ENCODE assay signal across 10 cellular contexts in genomic region chr12:50101663-50102062, GRCh38. TPM values are rescaled to one million over a fixed set of nuclear protein-coding genes. Genes with fewer than 3 reads are reported as not detected.
DNase-seq lines count a peak whose midpoint lies in the region; ATAC-seq, FAIRE-seq and TF ChIP-seq lines count a peak whose summit lies in the region.
"Had no signal": no experiment of that assay in that cellular context is flagged by ENCODE, and none has a peak within 500 bp of the region (broad histone marks: within the 10 kb centered on the region; RNA-seq: fewer than 3 reads in every experiment).

No MANE protein-coding gene starts in this region.

- no peak overlapping the region for H3K27ac ChIP-seq in HCT116 (ENCODE audit: low read depth, low read length)
- H3K27ac ChIP-seq in aorta (ENCODE audit: low read depth in 1 of 2, low read length in 2 of 2): no peak overlapping the region

- no peak overlapping the region for H3K4me3 Mint-ChIP-seq in WTC11

- H3K4me1 Mint-ChIP-seq in WTC11: peaks cover 30% of the 10 kb centered on the region

- peak; percentile 63 for FAIRE-seq in A204.1 (lab: Jason Lieb, UNC)
- FAIRE-seq: colon had no signal

- peak; percentile 48 for ATAC-seq in HCT116
- peak; percentile 79 for ATAC-seq in WTC11
- no peak for ATAC-seq in HG03045 (IDR thresholded peaks at IDR 0.05; ENCODE audit: unreplicated experiment)
- ATAC-seq in aorta (ENCODE audit: low FRiP score): no peak

- H3K27me3 ChIP-seq in HCT116 (ENCODE audit: insufficient read depth, low read length) (no peaks in the 10 kb centered on the region), aorta (ENCODE audit: control insufficient read depth in 1 of 2, insufficient read depth in 2 of 2, low read length in 1 of 2) (no peaks in the 10 kb centered on the region)

- no peaks in the 10 kb centered on the region for H4K20me1 ChIP-seq in HCT116 (ENCODE audit: insufficient read depth)

- intact Hi-C loops in HCT116 (cut with micrococcal nuclease): no loop called here
- intact Hi-C loops in aorta (cut with DNase I): no loop called here

- peaks cover 10 to 13% of the 10 kb centered on the region in 2 experiments for H3K4me1 ChIP-seq in HCT116 (ENCODE audit: control insufficient read depth in 1 of 2, insufficient read depth in 2 of 2, low read length in 2 of 2)
- no peaks in the 10 kb centered on the region for H3K4me1 ChIP-seq in aorta (ENCODE audit: control insufficient read depth in 1 of 2, insufficient read depth in 2 of 2, low read length in 2 of 2)

- H3K9ac ChIP-seq in HCT116 (ENCODE audit: low read length): no peak overlapping the region

- no peak overlapping the region for H3K4me3 ChIP-seq in HCT116 (replicated peaks in 1 of 2; ENCODE audit: low read depth in 1 of 2, low read length in 2 of 2)
- H3K4me3 ChIP-seq in aorta (ENCODE audit: low read length in 2 of 2): no peak overlapping the region

- DNase-seq in HCT116 (ENCODE audit: low read depth, low spot score): peak; percentile 27
- peak; percentile 32 for DNase-seq in WTC11 (ENCODE audit: low spot score)
- DNase-seq in iris pigment epithelial cell (ENCODE audit: low read depth): peak; percentile 56
- no peak for DNase-seq in activated effector memory CD4-positive, alpha-beta T cell treated with anti-CD3 and anti-CD28 coated beads, Interleukin-2, amount 50 U/mL, for 16 hours
- DNase-seq in SK-N-DZ (ENCODE audit: low spot score): no peak
- DNase-seq in aorta: no peak
- DNase-seq: NCI-H524 treated with DMSO at 0.1 percent for 48 hours had no signal

- RAD21 ChIA-PET in HCT116 (lab: Charles Lee; ENCODE audit: low non-redundant PET in 1 of 2, low total read pairs in 2 of 2, uncharacterized antibody in 2 of 2, unreplicated experiment in 2 of 2): interaction anchor here in 1 of 2 experiments (0.8 kb wide), 1 partner anchor 74 kb away, joined by 3 read pairs; no protein-coding TSS in a partner anchor

- H2AFZ ChIP-seq in HCT116 (ENCODE audit: low read depth, low read length, poor library complexity, severe bottlenecking): no peak overlapping the region

- H3K9me3 Mint-ChIP-seq in WTC11: no peaks in the 10 kb centered on the region

- no TSS peak for BruUV-seq in HCT116 (replicated peaks; lab: Mats Ljungman, UMichigan)

- H3K9me3 ChIP-seq in HCT116 (ENCODE audit: control insufficient read depth in 1 of 2, insufficient read depth in 1 of 2, low read depth in 1 of 2, low read length in 2 of 2): no peaks in the 10 kb centered on the region
- no peaks in the 10 kb centered on the region for H3K9me3 ChIP-seq in aorta (ENCODE audit: control insufficient read depth, low read length)

- peak; percentile 48 for TF ChIP-seq RAD21 in HCT116 (IDR thresholded peaks at IDR 0.05; ENCODE audit: low read depth)

- H3K36me3 Mint-ChIP-seq in WTC11: peaks cover 45% of the 10 kb centered on the region

- H3K9me2 ChIP-seq in HCT116 (ENCODE audit: insufficient read depth): no peaks in the 10 kb centered on the region

- WGBS in aorta, 2 donors: 74 to 77% methylated on average over 3 of the region's 3 CpGs

- no peaks in the 10 kb centered on the region for H3K27me3 Mint-ChIP-seq in WTC11 (ENCODE audit: low read depth)

- H3K27ac Mint-ChIP-seq in WTC11: peak overlapping the region; percentile 97

- no peaks in the 10 kb centered on the region for H3K79me2 ChIP-seq in HCT116 (ENCODE audit: insufficient read depth, low read length)

- CTCF ChIA-PET in HCT116 (lab: Charles Lee) (interaction anchor here (1.8 to 2.7 kb wide), 3 partner anchors 10 to 74 kb away, joined by 4 to 24 read pairs (median 11); partner anchors contain the start of gene COX14), WTC11 (lab: Charles Lee) (interaction anchor here (0.7 to 4.8 kb wide), 24 partner anchors 10 to 240 kb away, joined by 3 to 165 read pairs (median 5); partner anchors contain the start of genes CERS5, COX14, LIMA1 and SMARCD1)

- peaks cover 25 to 26% of the 10 kb centered on the region in 2 experiments; a peak in 3 of 4 replicates for H3K36me3 ChIP-seq in HCT116 (ENCODE audit: control insufficient read depth in 1 of 2, insufficient read depth in 2 of 2, low read length in 2 of 2)
- H3K36me3 ChIP-seq in aorta (ENCODE audit: control insufficient read depth in 1 of 2, insufficient read depth in 2 of 2, low read length in 1 of 2): peaks cover 7 to 10% of the 10 kb centered on the region in 2 donors

- TF ChIP-seq CTCF in HCT116 (IDR thresholded peaks at IDR 0.05 in 2 of 3, conservative IDR thresholded peaks at IDR 0.05 in 1 of 3; ENCODE audit: borderline replicate concordance in 1 of 3, insufficient read depth in 1 of 3, low read depth in 2 of 3, low read length in 2 of 3) (peak; percentile 46 to 60 (median 53); a peak in 5 of 6 replicates), WTC11 (IDR thresholded peaks at IDR 0.05) (peak; percentile 23; the same call in 1 of the 2 replicates)

- TF ChIP-seq POLR2A in HCT116 (IDR thresholded peaks at IDR 0.05; ENCODE audit: borderline replicate concordance, extremely low read depth, insufficient read depth, insufficient read length): no peak

- H3K4me2 ChIP-seq in HCT116 (ENCODE audit: low read length): no peak overlapping the region

- POLR2A ChIA-PET in HCT116 (lab: Charles Lee) (interaction anchor here (2.2 kb wide), 1 partner anchor 10 kb away, joined by 7 read pairs; the partner anchor contains the start of gene COX14), WTC11 (lab: Charles Lee) (interaction anchor here (0.6 to 1.9 kb wide), 3 partner anchors 9 to 65 kb away, joined by 3 to 14 read pairs (median 4); partner anchors contain the start of genes CERS5, COX14 and SMARCD1)

TF ChIP-seq in HCT116, 20 proteins besides CTCF, POLR2A, EP300 and RAD21:
- no peak for TF ChIP-seq CEBPB (IDR thresholded peaks at IDR 0.05; ENCODE audit: low read depth)

TF ChIP-seq in WTC11, 78 proteins besides CTCF, POLR2A, EP300 and RAD21 (continues in another document):
- TF ChIP-seq TCF7 (CRISPR knock-in tag; IDR thresholded peaks at IDR 0.05; ENCODE audit: low read depth): no peak
- no peak for TF ChIP-seq GTF2I (CRISPR knock-in tag; conservative IDR thresholded peaks at IDR 0.05)
- no peak for TF ChIP-seq ZMAT4 (CRISPR knock-in tag; IDR thresholded peaks at IDR 0.05)
- TF ChIP-seq GRHL2 (CRISPR knock-in tag; IDR thresholded peaks at IDR 0.05; ENCODE audit: insufficient replicate concordance, severe bottlenecking): no peak
- no peak for TF ChIP-seq ZNF416 (CRISPR knock-in tag; IDR thresholded peaks at IDR 0.05)
- no peak for TF ChIP-seq ZSCAN18 (CRISPR knock-in tag; IDR thresholded peaks at IDR 0.05)
- TF ChIP-seq ZBTB21 (CRISPR knock-in tag; IDR thresholded peaks at IDR 0.05; ENCODE audit: borderline replicate concordance): no peak
- TF ChIP-seq HMGXB4 (CRISPR knock-in tag; IDR thresholded peaks at IDR 0.05): no peak

RNA-seq across cellular contexts. Expression of gene GPD1, which starts 2.1 kb away (rescaled TPM):
- total RNA-seq in HCT116 (2021; ENCODE audit: unreplicated experiment) (1.6 TPM), WTC11 (2021) (0.39 to 0.77 TPM (median 0.62 TPM) in 3 replicates), aorta (1 to 10 TPM; 2.2 to 3.1 TPM)
- polyA plus RNA-seq in HCT116 (2012): 1.0 and 1.2 TPM in 2 replicates
- polyA plus RNA-seq in SK-N-DZ (2014; cell fraction: cytosol; rRNA removed): not detected in 2 replicates
- polyA plus RNA-seq in SK-N-DZ (2014; cell fraction: nucleus; rRNA removed): 0.77 and 1.7 TPM in 2 replicates
- 10 to 100 TPM in 1 of 2 donors, under 1 TPM in 1; 0.61 to 24.8 TPM for polyA plus RNA-seq in aorta

RNA-seq across cellular contexts. Expression of gene COX14, which starts 10.4 kb away (rescaled TPM):
- total RNA-seq in HCT116 (2021; ENCODE audit: unreplicated experiment) (41.0 TPM), WTC11 (2021) (34.0 to 41.4 TPM (median 40.4 TPM) in 3 replicates), aorta (10 to 100 TPM; 49.3 to 52.7 TPM)
- 52.7 and 58.8 TPM in 2 replicates for polyA plus RNA-seq in HCT116 (2012)
- 64.0 and 74.6 TPM in 2 replicates for polyA plus RNA-seq in SK-N-DZ (2014; cell fraction: cytosol; rRNA removed)
- polyA plus RNA-seq in SK-N-DZ (2014; cell fraction: nucleus; rRNA removed): 32.3 and 35.7 TPM in 2 replicates
- 100 to 1,000 TPM in 1 of 2 donors, 10 to 100 TPM in 1; 93.6 to 214 TPM for polyA plus RNA-seq in aorta

RNA-seq across cellular contexts. Expression of gene SMARCD1, which starts 16.5 kb away (rescaled TPM):
- total RNA-seq in HCT116 (2021; ENCODE audit: unreplicated experiment) (64.8 TPM), WTC11 (2021) (150 to 165 TPM (median 152 TPM) in 3 replicates), aorta (10 to 100 TPM; 41.0 to 44.6 TPM)
- 34.5 and 37.9 TPM in 2 replicates for polyA plus RNA-seq in HCT116 (2012)
- 157 and 166 TPM in 2 replicates for polyA plus RNA-seq in SK-N-DZ (2014; cell fraction: cytosol; rRNA removed)
- 97.6 and 155 TPM in 2 replicates for polyA plus RNA-seq in SK-N-DZ (2014; cell fraction: nucleus; rRNA removed)
- polyA plus RNA-seq in aorta: 10 to 100 TPM; 15.0 to 19.9 TPM

RNA-seq across cellular contexts. Expression of gene ASIC1, which starts 44.3 kb away (rescaled TPM):
- total RNA-seq in HCT116 (2021; ENCODE audit: unreplicated experiment) (28.9 TPM), WTC11 (2021) (3.9 to 4.9 TPM (median 4.5 TPM) in 3 replicates), aorta (1 to 10 TPM in 1 of 2 donors, under 1 TPM in 1; 0.39 to 5.8 TPM)
- polyA plus RNA-seq in HCT116 (2012): 22.5 and 25.3 TPM in 2 replicates
- polyA plus RNA-seq in SK-N-DZ (2014; cell fraction: cytosol; rRNA removed): 4.0 and 4.9 TPM in 2 replicates
- polyA plus RNA-seq in SK-N-DZ (2014; cell fraction: nucleus; rRNA removed): 15.4 and 17.5 TPM in 2 replicates
- polyA plus RNA-seq in aorta: 1 to 10 TPM in 1 of 2 donors, not detected in 1; 1.2 TPM

Comparison
In these comparisons a context has a peak if more than half of its experiments do, and no peak if none do; other contexts are left out.
1. ATAC-seq: peak in HCT116 (single experiment) and WTC11 (single experiment); none in HG03045 (single experiment) and aorta (single experiment).
2. DNase-seq: peak in HCT116 (single experiment), WTC11 (single experiment) and iris pigment epithelial cell (single experiment); none in activated effector memory CD4-positive, alpha-beta T cell treated with anti-CD3 and anti-CD28 coated beads, Interleukin-2, amount 50 U/mL, for 16 hours (single experiment), SK-N-DZ (single experiment) and aorta (0 of 2).